Comparison of ENCODE assay signal across 24 cellular contexts in the genomic region with DNA sequence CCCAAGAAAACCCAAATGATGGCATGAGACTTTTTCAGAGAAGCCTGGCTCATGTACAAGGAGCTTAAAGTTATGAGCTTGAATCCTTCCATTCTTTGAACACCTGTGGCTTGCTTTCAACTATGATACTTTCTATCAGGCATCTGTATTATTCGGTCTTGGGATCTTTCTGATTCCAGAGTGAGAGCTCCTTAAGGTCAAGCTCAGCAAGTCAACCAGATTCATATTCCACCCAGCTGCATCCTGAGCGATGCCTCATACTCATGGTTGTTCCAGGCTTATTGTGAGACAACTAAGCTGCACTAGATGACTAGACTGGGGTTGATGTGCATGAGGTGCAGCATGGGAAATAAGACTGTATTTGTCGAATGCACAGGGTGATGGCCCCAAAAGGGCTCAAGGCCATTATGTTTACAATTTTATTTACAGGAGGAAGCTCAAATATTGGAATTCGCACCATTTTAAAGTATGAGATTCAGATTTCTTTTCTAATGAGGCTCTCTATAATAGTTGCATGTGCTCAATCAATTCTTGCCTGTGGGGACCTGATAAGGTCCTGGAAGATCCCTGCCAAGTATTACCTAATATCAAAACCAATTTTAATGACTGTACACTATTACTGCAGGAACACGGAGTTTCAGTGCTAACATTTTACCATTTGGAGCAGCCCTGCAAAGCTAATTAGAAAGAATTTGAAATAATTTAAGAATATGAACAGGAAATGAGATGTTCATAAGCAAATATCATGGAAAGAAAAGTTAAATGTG.
"Had no signal": no experiment of that assay in that cellular context is flagged by ENCODE, and none has a peak within 500 bp of the region (broad histone marks: within the 10 kb centered on the region; RNA-seq: fewer than 3 reads in every experiment).

No MANE protein-coding gene starts in this region.

- H3K27me3 ChIP-seq: adrenal gland, ascending aorta, brain microvascular endothelial cell, dorsolateral prefrontal cortex had no signal

- H3K27ac ChIP-seq: adrenal gland, ascending aorta, brain microvascular endothelial cell, coronary artery, dorsolateral prefrontal cortex had no signal

- DNase-seq: activated CD4-positive, alpha-beta memory T cell treated with anti-CD3 and anti-CD28 coated beads for 36 hours; activated CD4-positive, alpha-beta T cell treated with anti-CD3 and anti-CD28 coated beads for 36 hours; activated CD4-positive, alpha-beta T cell treated with anti-CD3 and anti-CD28 coated beads, Interleukin-2, amount 10 ng/mL, durations not matched to agents 24 days and 14 days; activated CD4-positive, CD25-positive, alpha-beta regulatory T cell; activated CD4-positive, CD25-positive, alpha-beta regulatory T cell treated with anti-CD3 and anti-CD28 coated beads, Interleukin-2, amount 50 U/mL, for 72 hours; activated CD8-positive, alpha-beta memory T cell treated with anti-CD3 and anti-CD28 coated beads, Interleukin-2, amount 10 ng/mL, durations not matched to agents 7 days and 5 days; activated CD8-positive, alpha-beta memory T cell treated with anti-CD3 and anti-CD28 coated beads, Interleukin-2, amount 50 U/mL, for 4 hours; activated CD8-positive, alpha-beta T cell treated with anti-CD3 and anti-CD28 coated beads, Interleukin-2, amount 10 ng/mL, durations not matched to agents 7 days and 5 days; activated effector memory CD4-positive, alpha-beta T cell treated with anti-CD3 and anti-CD28 coated beads, Interleukin-2, amount 50 U/mL, for 16 hours; activated naive CD4-positive, alpha-beta T cell treated with anti-CD3 and anti-CD28 coated beads for 36 hours; activated naive CD8-positive, alpha-beta T cell treated with anti-CD3 and anti-CD28 coated beads for 36 hours; activated naive CD8-positive, alpha-beta T cell treated with anti-CD3 and anti-CD28 coated beads, Interleukin-2, amount 50 U/mL, for 24 hours; activated T-cell treated with anti-CD3 and anti-CD28 coated beads, Interleukin-2, amount 50 U/mL, for 1 hour; activated T-cell treated with anti-CD3 and anti-CD28 coated beads, Interleukin-2, amount 50 U/mL, for 48 hours; adrenal gland; brain microvascular endothelial cell; dorsolateral prefrontal cortex; effector memory CD4-positive, alpha-beta T cell; endodermal cell; foreskin fibroblast; T-helper 2 cell had no signal

- ATAC-seq: activated CD4-positive, alpha-beta T cell treated with anti-CD3 and anti-CD28 coated beads for 36 hours; activated CD8-positive, alpha-beta memory T cell treated with anti-CD3 and anti-CD28 coated beads, Interleukin-2, amount 10 ng/mL, durations not matched to agents 7 days and 5 days; activated CD8-positive, alpha-beta T cell treated with anti-CD3 and anti-CD28 coated beads, Interleukin-2, amount 10 ng/mL, durations not matched to agents 7 days and 5 days; activated naive CD8-positive, alpha-beta T cell treated with anti-CD3 and anti-CD28 coated beads, Interleukin-2, amount 50 U/mL, for 24 hours; esophagus mucosa had no signal

- H3K36me3 ChIP-seq: adrenal gland, ascending aorta, brain microvascular endothelial cell had no signal

- H3K4me1 ChIP-seq: adrenal gland, ascending aorta had no signal

- H3K4me3 ChIP-seq: adrenal gland, ascending aorta, coronary artery, dorsolateral prefrontal cortex had no signal

- H3K9me3 ChIP-seq: adrenal gland, ascending aorta had no signal
